Comparison of ENCODE assay signal across 13 cellular contexts in genomic region chr10:103585011-103585405, GRCh38.
DNase-seq lines count a peak whose midpoint lies in the region; ATAC-seq, FAIRE-seq and TF ChIP-seq lines count a peak whose summit lies in the region.
"Had no signal": no experiment of that assay in that cellular context is flagged by ENCODE, and none has a peak within 500 bp of the region (broad histone marks: within the 10 kb centered on the region; RNA-seq: fewer than 3 reads in every experiment).

No MANE protein-coding gene starts in this region.

- H4K8ac ChIP-seq in H1 (ENCODE audit: extremely low read depth, insufficient read depth, low read length): peak overlapping the region; percentile 57; the same call in 1 of the 2 replicates

- H2BK15ac ChIP-seq in H1 (ENCODE audit: low read length): no peak overlapping the region

- peaks cover 2% of the 10 kb centered on the region; the same call in 1 of the 2 replicates for H3K23me2 ChIP-seq in H1 (ENCODE audit: low read depth, low read length)

- no peaks in the 10 kb centered on the region for H3K79me1 ChIP-seq in H1 (ENCODE audit: low read depth, low read length)

- H3K27ac Mint-ChIP-seq in activated CD4-positive, alpha-beta T cell treated with anti-CD3 and anti-CD28 coated beads for 36 hours: no peak overlapping the region
- peak overlapping the region; percentile 16 to 71 for H3K27ac Mint-ChIP-seq in T-cell
- H3K27ac Mint-ChIP-seq in stimulated activated naive CD8-positive, alpha-beta T cell treated with anti-CD3 and anti-CD28 coated beads, Interleukin-15, amount 100 ng/mL, for 72 hours: no peak overlapping the region

- no peak overlapping the region for H3K27ac ChIP-seq in H1 (ENCODE audit: low read depth, low read length)
- H3K27ac ChIP-seq: cardiac muscle cell had no signal

- WGBS in H1 (ENCODE audit: extremely low coverage in 1 of 2, insufficient coverage in 1 of 2, insufficient read length in 1 of 2, insufficient replicate concordance in 2 of 2, low coverage in 1 of 2, low lambda C conversion rate in 2 of 2, missing lambda C conversion rate in 1 of 2), 2 experiments: 93% methylated on average over 22 of the region's 32 CpGs; no CpG with 5 or more reads in 1 of the 2 experiments

- H3K36me3 Mint-ChIP-seq in activated CD4-positive, alpha-beta T cell treated with anti-CD3 and anti-CD28 coated beads for 36 hours (ENCODE audit: low read depth): peaks cover 6% of the 10 kb centered on the region
- peaks cover 2% of the 10 kb centered on the region for H3K36me3 Mint-ChIP-seq in T-cell

- TF ChIP-seq EP300 in H1 (IDR thresholded peaks at IDR 0.05; ENCODE audit: borderline replicate concordance in 1 of 2, low read depth in 2 of 2, low read length in 2 of 2): no peak

- no peaks in the 10 kb centered on the region for H3K79me2 ChIP-seq in H1 (ENCODE audit: control insufficient read depth in 1 of 2, insufficient read depth in 2 of 2, low read length in 2 of 2)

- 0 out of 4 replicates have a peak, but pooled peaks cover 0 to 2% of the 10 kb centered on the region in 2 experiments for H3K9me3 ChIP-seq in H1 (ENCODE audit: insufficient read depth in 2 of 2, low read depth in 1 of 2, low read length in 1 of 2)

- DNase-seq in activated CD4-positive, alpha-beta T cell treated with anti-CD3 and anti-CD28 coated beads for 36 hours: no peak
- DNase-seq in activated CD4-positive, alpha-beta T cell treated with anti-CD3 and anti-CD28 coated beads for 4 hours: no peak
- DNase-seq in T-cell (peak in 2 of 34 experiments; percentile 4 to 5), H1 (ENCODE audit: low read depth in 1 of 2, low spot score in 2 of 2) (no peak), GM13977 (ENCODE audit: low spot score) (no peak), RCC 7860 (ENCODE audit: low spot score) (no peak)
- DNase-seq in stimulated activated naive CD8-positive, alpha-beta T cell treated with anti-CD3 and anti-CD28 coated beads, Interleukin-15, amount 100 ng/mL, for 72 hours: peak in 1 of 2 donors; percentile 13
- DNase-seq: 8988T, NCI-H1105 treated with DMSO at 0.1 percent for 48 hours had no signal

- no peaks in the 10 kb centered on the region; a peak in 1 of 7 replicates for H3K27me3 ChIP-seq in H1 (replicated peaks in 1 of 4; ENCODE audit: control insufficient read depth in 3 of 4, extremely low read depth in 1 of 4, insufficient read depth in 3 of 4, low read length in 3 of 4)
- H3K27me3 ChIP-seq: cardiac muscle cell had no signal

- no peak for TF ChIP-seq POLR2A in H1 (IDR thresholded peaks at IDR 0.05; ENCODE audit: control extremely low read depth in 1 of 2, low read depth in 2 of 2, low read length in 2 of 2)

- no peak overlapping the region; the same call in 1 of the 2 replicates for H2AFZ ChIP-seq in H1 (ENCODE audit: low read length)

- no peaks in the 10 kb centered on the region for H3K36me3 ChIP-seq in H1 (ENCODE audit: control insufficient read depth in 2 of 4, insufficient read depth in 4 of 4, low read length in 3 of 4)
- H3K36me3 ChIP-seq: cardiac muscle cell had no signal

- no peak overlapping the region for H2AK5ac ChIP-seq in H1 (ENCODE audit: low read depth, low read length)

- no peak overlapping the region for H3K4ac ChIP-seq in H1 (replicated peaks; ENCODE audit: insufficient read length, low read depth, low read length)

- no peak overlapping the region for H3K56ac ChIP-seq in H1 (replicated peaks; ENCODE audit: insufficient read length, low read depth, low read length)

- H3K9ac ChIP-seq in H1 (replicated peaks in 1 of 4; ENCODE audit: extremely low read depth in 1 of 4, low read depth in 3 of 4, low read length in 3 of 4): no peak overlapping the region

- H3K4me1 ChIP-seq in H1 (replicated peaks in 1 of 4; ENCODE audit: control insufficient read depth in 3 of 4, insufficient read depth in 4 of 4, low read length in 3 of 4): no peaks in the 10 kb centered on the region; a peak in 1 of 7 replicates

- no peaks in the 10 kb centered on the region for H3K27me3 Mint-ChIP-seq in activated CD4-positive, alpha-beta T cell treated with anti-CD3 and anti-CD28 coated beads for 36 hours
- no peaks in the 10 kb centered on the region for H3K27me3 Mint-ChIP-seq in T-cell
- no peaks in the 10 kb centered on the region for H3K27me3 Mint-ChIP-seq in stimulated activated naive CD8-positive, alpha-beta T cell treated with anti-CD3 and anti-CD28 coated beads, Interleukin-15, amount 100 ng/mL, for 72 hours

- H3K9me3 Mint-ChIP-seq in activated CD4-positive, alpha-beta T cell treated with anti-CD3 and anti-CD28 coated beads for 36 hours (ENCODE audit: low read depth): no peaks in the 10 kb centered on the region
- peaks cover 0 to 4% (median 0%) of the 10 kb centered on the region in 3 donors for H3K9me3 Mint-ChIP-seq in T-cell
- no peaks in the 10 kb centered on the region for H3K9me3 Mint-ChIP-seq in stimulated activated naive CD8-positive, alpha-beta T cell treated with anti-CD3 and anti-CD28 coated beads, Interleukin-15, amount 100 ng/mL, for 72 hours

- no peak overlapping the region for H3K18ac ChIP-seq in H1 (ENCODE audit: extremely low read depth, low read length)

- H3K23ac ChIP-seq in H1 (ENCODE audit: insufficient read length): no peak overlapping the region

- ATAC-seq in activated CD4-positive, alpha-beta T cell treated with anti-CD3 and anti-CD28 coated beads for 36 hours: no peak
- ATAC-seq in T-cell (replicated peaks in 1 of 4): no peak
- no peak for ATAC-seq in stimulated activated naive CD8-positive, alpha-beta T cell treated with anti-CD3 and anti-CD28 coated beads, Interleukin-15, amount 100 ng/mL, for 72 hours
- no peak for ATAC-seq in HG02610 (IDR thresholded peaks at IDR 0.05; ENCODE audit: unreplicated experiment)
- ATAC-seq: Panc1 had no signal

- no peak overlapping the region for H4K5ac ChIP-seq in H1 (ENCODE audit: insufficient read length, low read depth, low read length)

- in situ Hi-C loops in GM13977 (cut with MboI; ENCODE audit: low pct_unique_long_range_greater_than_20kb, low sequenced_read_pairs, unreplicated experiment): no loop called here

- H3K4me3 Mint-ChIP-seq in activated CD4-positive, alpha-beta T cell treated with anti-CD3 and anti-CD28 coated beads for 36 hours: peak overlapping the region; percentile 79
- peak overlapping the region; percentile 58 to 93 (median 89) for H3K4me3 Mint-ChIP-seq in T-cell
- peak overlapping the region; percentile 82 for H3K4me3 Mint-ChIP-seq in stimulated activated naive CD8-positive, alpha-beta T cell treated with anti-CD3 and anti-CD28 coated beads, Interleukin-15, amount 100 ng/mL, for 72 hours

- H2BK12ac ChIP-seq in H1 (ENCODE audit: low read depth, low read length): 0 out of 2 replicates have a peak overlapping the region, but pooled peaks have one; percentile 2

- TF ChIP-seq CTCF in H1 (IDR thresholded peaks at IDR 0.05; ENCODE audit: control extremely low read depth in 1 of 3, insufficient read depth in 1 of 3, low read depth in 1 of 3, low read length in 3 of 3): no peak
- TF ChIP-seq CTCF in GM13977 (IDR thresholded peaks at IDR 0.05; ENCODE audit: extremely low read depth, insufficient read depth, missing control alignments): no peak

- no peak overlapping the region for H2BK20ac ChIP-seq in H1 (ENCODE audit: low read length)

- H3K4me2 ChIP-seq in H1 (ENCODE audit: insufficient read depth in 1 of 2, low read depth in 2 of 2, low read length in 2 of 2): no peak overlapping the region

- intact Hi-C loops in activated CD4-positive, alpha-beta T cell treated with anti-CD3 and anti-CD28 coated beads for 36 hours (cut with DNase I, micrococcal nuclease): loop anchor here in 1 of 2 experiments (2.0 kb wide), 1 partner anchor 30 kb away; no protein-coding TSS in a partner anchor

- no peak overlapping the region for H2BK5ac ChIP-seq in H1 (ENCODE audit: low read depth, low read length)

- TF ChIP-seq RAD21 in H1 (IDR thresholded peaks at IDR 0.05 in 1 of 2, conservative IDR thresholded peaks at IDR 0.05 in 1 of 2; ENCODE audit: low read depth in 2 of 2, low read length in 2 of 2): no peak

- H3K4me3 ChIP-seq in H1 (ENCODE audit: extremely low read depth in 1 of 4, insufficient read depth in 2 of 4, low read depth in 3 of 4, low read length in 4 of 4): no peak overlapping the region
- H3K4me3 ChIP-seq: cardiac muscle cell had no signal

- POLR2A ChIA-PET in activated CD4-positive, alpha-beta T cell treated with anti-CD3 and anti-CD28 coated beads for 36 hours (lab: Charles Lee): no interaction called here
- POLR2A ChIA-PET in T-cell (lab: Charles Lee): no interaction called here
- POLR2A ChIA-PET in H1 (lab: Charles Lee; ENCODE audit: partially characterized antibody): no interaction called here

- no peak overlapping the region for H2BK120ac ChIP-seq in H1 (replicated peaks; ENCODE audit: low read depth, low read length)

- H4K91ac ChIP-seq in H1 (replicated peaks; ENCODE audit: insufficient read length, low read length): no peak overlapping the region

- no peak overlapping the region for H3K14ac ChIP-seq in H1 (ENCODE audit: insufficient read length)

- CTCF ChIA-PET in activated CD4-positive, alpha-beta T cell treated with anti-CD3 and anti-CD28 coated beads for 36 hours (lab: Charles Lee): interaction anchor here (0.6 to 0.9 kb wide), 3 partner anchors 10 to 122 kb away, joined by 3 to 4 read pairs (median 3); no protein-coding TSS in a partner anchor
- CTCF ChIA-PET in T-cell (lab: Charles Lee): interaction anchor here in 1 of 2 donors (1.1 kb wide), 1 partner anchor 93 kb away, joined by 3 read pairs; no protein-coding TSS in a partner anchor
- CTCF ChIA-PET in H1 (lab: Charles Lee; ENCODE audit: partially characterized antibody): interaction anchor here (1.5 to 10.0 kb wide), 3 partner anchors 7 to 20 kb away, joined by 4 to 121 read pairs (median 5); no protein-coding TSS in a partner anchor

- peaks cover 10% of the 10 kb centered on the region for H3K4me1 Mint-ChIP-seq in activated CD4-positive, alpha-beta T cell treated with anti-CD3 and anti-CD28 coated beads for 36 hours
- peaks cover 14 to 28% (median 14%) of the 10 kb centered on the region in 3 donors for H3K4me1 Mint-ChIP-seq in T-cell
- peaks cover 12% of the 10 kb centered on the region for H3K4me1 Mint-ChIP-seq in stimulated activated naive CD8-positive, alpha-beta T cell treated with anti-CD3 and anti-CD28 coated beads, Interleukin-15, amount 100 ng/mL, for 72 hours

- FAIRE-seq in H1 (lab: Jason Lieb, UNC) (no peak), RCC 7860 (lab: Jason Lieb, UNC) (no peak)
- FAIRE-seq: HTR-8/SVneo had no signal

- H4K20me1 ChIP-seq in H1 (replicated peaks in 1 of 2; ENCODE audit: control insufficient read depth in 1 of 2, insufficient read depth in 2 of 2, low read length in 2 of 2): no peaks in the 10 kb centered on the region

TF ChIP-seq in H1, 55 proteins besides CTCF, POLR2A, EP300 and RAD21:
- TF ChIP-seq SIN3A (conservative IDR thresholded peaks at IDR 0.05 in 1 of 2, IDR thresholded peaks at IDR 0.05 in 1 of 2; ENCODE audit: low read depth in 1 of 2, low read length in 2 of 2) (no peak), KDM1A (IDR thresholded peaks at IDR 0.05; ENCODE audit: borderline replicate concordance, low read length) (no peak), KDM4A (IDR thresholded peaks at IDR 0.05; ENCODE audit: low read depth, low read length, severe bottlenecking) (no peak), SIRT6 (IDR thresholded peaks at IDR 0.05; ENCODE audit: low read length) (no peak)
TF ChIP-seq in H1: peak in this region for 0.

Comparison
In these comparisons a context has a peak if more than half of its experiments do, and no peak if none do; other contexts are left out.
1. H3K27ac Mint-ChIP-seq: peak in T-cell (2 of 2); none in activated CD4-positive, alpha-beta T cell treated with anti-CD3 and anti-CD28 coated beads for 36 hours (single experiment) and stimulated activated naive CD8-positive, alpha-beta T cell treated with anti-CD3 and anti-CD28 coated beads, Interleukin-15, amount 100 ng/mL, for 72 hours (0 of 2).
2. Peak in every context shown above with its lines, with median percentiles within 50 percentile points of each other: H3K4me3 Mint-ChIP-seq.